14 cellular contexts compared by ENCODE assay signal in the genomic region with DNA sequence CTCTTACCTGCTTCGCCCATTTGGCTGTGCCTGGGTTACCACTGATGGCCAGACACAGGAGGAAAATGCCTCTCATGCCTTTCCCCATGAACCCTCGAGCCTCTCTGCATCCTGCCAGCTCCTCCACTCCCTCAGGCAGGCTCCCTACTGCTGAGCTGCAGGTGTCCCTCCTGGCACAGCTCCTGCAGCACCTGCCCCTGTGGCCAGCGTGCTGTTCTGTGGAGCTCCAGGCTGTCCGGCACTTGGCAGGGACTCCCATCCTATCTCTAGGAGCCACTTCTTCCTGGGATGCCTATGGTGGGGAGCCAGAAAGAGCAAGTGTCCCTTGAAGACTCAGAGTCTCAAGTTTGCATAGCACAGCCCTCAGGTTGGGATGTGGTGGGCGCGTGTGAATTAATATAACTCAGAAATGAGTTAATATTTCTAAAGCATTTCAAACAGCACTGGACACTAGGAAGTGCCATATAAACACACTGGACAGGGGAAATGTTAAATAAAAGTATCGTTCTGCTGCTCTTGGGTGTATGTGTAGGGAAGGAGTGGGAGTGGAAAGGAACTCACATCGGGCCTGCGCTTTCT. TPM values are rescaled to one million over a fixed set of nuclear protein-coding genes. Genes with fewer than 3 reads are reported as not detected.
DNase-seq lines count a peak whose midpoint lies in the region; ATAC-seq, FAIRE-seq and TF ChIP-seq lines count a peak whose summit lies in the region.
"Had no signal": no experiment of that assay in that cellular context is flagged by ENCODE, and none has a peak within 500 bp of the region (broad histone marks: within the 10 kb centered on the region; RNA-seq: fewer than 3 reads in every experiment).

No MANE protein-coding gene starts in this region.

- no peak for FAIRE-seq in small intestine (lab: Jason Lieb, UNC)

- 8 to 17% (median 14%) methylated on average over 8 to 9 of the region's 9 CpGs for WGBS in small intestine, 3 donors

- no peaks in the 10 kb centered on the region for H3K79me2 ChIP-seq in OCI-LY7 (ENCODE audit: insufficient read depth, low read depth, low read length)

- no peaks in the 10 kb centered on the region for H3K9me3 Mint-ChIP-seq in activated CD4-positive, alpha-beta T cell treated with anti-CD3 and anti-CD28 coated beads, Interleukin-2, amount 10 ng/mL, durations not matched to agents 24 days and 14 days
- H3K9me3 Mint-ChIP-seq in effector memory CD8-positive, alpha-beta T cell, result no peaks in the 10 kb centered on the region
- no peaks in the 10 kb centered on the region for H3K9me3 Mint-ChIP-seq in osteocyte (ENCODE audit: unreplicated experiment)

- DNase-seq in activated CD4-positive, alpha-beta T cell treated with anti-CD3 and anti-CD28 coated beads, Interleukin-2, amount 10 ng/mL, durations not matched to agents 24 days and 14 days, result no peak
- DNase-seq in activated CD4-positive, alpha-beta T cell treated with anti-CD3 and anti-CD28 coated beads, Interleukin-2, amount 50 U/mL, for 48 hours, result no peak
- DNase-seq in NCI-H2029 (lab: John Stamatoyannopoulos, UW) (peak; percentile 75), osteocyte (ENCODE audit: extremely low spot score, unreplicated experiment) (no peak), putamen (ENCODE audit: low spot score) (no peak), small intestine (no peak), OCI-LY7 (ENCODE audit: low spot score) (no peak)
- DNase-seq in effector memory CD8-positive, alpha-beta T cell, result no peak
- DNase-seq: activated CD4-positive, CD25-positive, alpha-beta regulatory T cell; activated gamma-delta T cell had no signal

- no peaks in the 10 kb centered on the region for H3K36me3 ChIP-seq in small intestine (ENCODE audit: control insufficient read depth in 2 of 2, insufficient read depth in 2 of 2, low read length in 2 of 2)
- H3K36me3 ChIP-seq in OCI-LY7 (ENCODE audit: insufficient read depth, low read length), result no peaks in the 10 kb centered on the region

- no peaks in the 10 kb centered on the region for H3K9me2 ChIP-seq in OCI-LY7 (ENCODE audit: insufficient read depth, low read length)

- intact Hi-C loops in activated CD4-positive, alpha-beta T cell treated with anti-CD3 and anti-CD28 coated beads, Interleukin-2, amount 10 ng/mL, durations not matched to agents 24 days and 14 days (cut with micrococcal nuclease), result loop anchor here (5.0 to 10.0 kb wide), 5 partner anchors 58 to 488 kb away; a partner anchor contains a TSS
- intact Hi-C loops in OCI-LY7 (cut with micrococcal nuclease; ENCODE audit: unreplicated experiment), result no loop called here

- POLR2A ChIA-PET in OCI-LY7 (lab: Charles Lee), result no interaction called here

- CTCF ChIA-PET in OCI-LY7 (lab: Charles Lee; ENCODE audit: unreplicated experiment), result no interaction called here

- H3K4me3 ChIP-seq in small intestine (ENCODE audit: low read depth in 1 of 2, low read length in 2 of 2), result no peak overlapping the region
- H3K4me3 ChIP-seq in OCI-LY7 (ENCODE audit: low read depth, low read length, poor library complexity, severe bottlenecking), result no peak overlapping the region

- H3K27me3 ChIP-seq in small intestine (ENCODE audit: control insufficient read depth in 2 of 2, insufficient read depth in 2 of 2, low read length in 2 of 2), result peaks cover 3 to 33% of the 10 kb centered on the region in 2 donors

- no peak overlapping the region for H2AFZ ChIP-seq in OCI-LY7 (ENCODE audit: low read length)

- H3K27ac ChIP-seq in small intestine (ENCODE audit: low read depth in 1 of 2, low read length in 1 of 2) (no peak overlapping the region), OCI-LY7 (ENCODE audit: low read depth, low read length, poor library complexity, severe bottlenecking) (no peak overlapping the region)

- no peaks in the 10 kb centered on the region for H3K36me3 Mint-ChIP-seq in activated CD4-positive, alpha-beta T cell treated with anti-CD3 and anti-CD28 coated beads, Interleukin-2, amount 10 ng/mL, durations not matched to agents 24 days and 14 days (ENCODE audit: low read depth)
- H3K36me3 Mint-ChIP-seq in effector memory CD8-positive, alpha-beta T cell (ENCODE audit: insufficient read depth), result peaks cover 2% of the 10 kb centered on the region
- peaks cover 11% of the 10 kb centered on the region for H3K36me3 Mint-ChIP-seq in osteocyte (ENCODE audit: unreplicated experiment)

- H3K27me3 Mint-ChIP-seq in activated CD4-positive, alpha-beta T cell treated with anti-CD3 and anti-CD28 coated beads, Interleukin-2, amount 10 ng/mL, durations not matched to agents 24 days and 14 days, result peaks cover 83% of the 10 kb centered on the region
- peaks cover 81 to 98% of the 10 kb centered on the region in 2 donors for H3K27me3 Mint-ChIP-seq in effector memory CD8-positive, alpha-beta T cell
- peaks cover 53% of the 10 kb centered on the region for H3K27me3 Mint-ChIP-seq in osteocyte (ENCODE audit: unreplicated experiment)

- peak overlapping the region; percentile 22 for H3K27ac Mint-ChIP-seq in activated CD4-positive, alpha-beta T cell treated with anti-CD3 and anti-CD28 coated beads, Interleukin-2, amount 10 ng/mL, durations not matched to agents 24 days and 14 days
- H3K27ac Mint-ChIP-seq in effector memory CD8-positive, alpha-beta T cell, result no peak overlapping the region
- H3K27ac Mint-ChIP-seq in osteocyte (ENCODE audit: unreplicated experiment), result no peak overlapping the region

- TF ChIP-seq CTCF in osteocyte (IDR thresholded peaks at IDR 0.05) (no peak), OCI-LY7 (conservative IDR thresholded peaks at IDR 0.05; ENCODE audit: low read length) (no peak)

- no peak overlapping the region for H3K4me3 Mint-ChIP-seq in activated CD4-positive, alpha-beta T cell treated with anti-CD3 and anti-CD28 coated beads, Interleukin-2, amount 10 ng/mL, durations not matched to agents 24 days and 14 days
- H3K4me3 Mint-ChIP-seq in effector memory CD8-positive, alpha-beta T cell, result peak overlapping the region; percentile 44 to 48
- peak overlapping the region; percentile 56 for H3K4me3 Mint-ChIP-seq in osteocyte (ENCODE audit: unreplicated experiment)

- H4K20me1 ChIP-seq in OCI-LY7 (ENCODE audit: insufficient read depth, low read length), result no peaks in the 10 kb centered on the region

- no peak for ATAC-seq in effector memory CD8-positive, alpha-beta T cell (replicated peaks)
- ATAC-seq: left lobe of liver, Right ventricle myocardium inferior had no signal

- H3K4me1 ChIP-seq in small intestine (ENCODE audit: control insufficient read depth in 2 of 2, insufficient read depth in 1 of 2, low read depth in 1 of 2, low read length in 1 of 2), result no peaks in the 10 kb centered on the region
- H3K4me1 ChIP-seq in OCI-LY7 (ENCODE audit: insufficient read depth, low read length, poor library complexity, severe bottlenecking), result no peaks in the 10 kb centered on the region

- BruUV-seq in OCI-LY7 (replicated peaks; lab: Mats Ljungman, UMichigan), result no TSS peak

- H3K9me3 ChIP-seq in small intestine (ENCODE audit: control insufficient read depth, low read depth) (no peaks in the 10 kb centered on the region), OCI-LY7 (ENCODE audit: low read length) (no peaks in the 10 kb centered on the region)

- H3K4me2 ChIP-seq in OCI-LY7 (ENCODE audit: low read length), result no peak overlapping the region

- H3K4me1 Mint-ChIP-seq in activated CD4-positive, alpha-beta T cell treated with anti-CD3 and anti-CD28 coated beads, Interleukin-2, amount 10 ng/mL, durations not matched to agents 24 days and 14 days, result peaks cover 19% of the 10 kb centered on the region
- peaks cover 8 to 16% of the 10 kb centered on the region in 2 donors for H3K4me1 Mint-ChIP-seq in effector memory CD8-positive, alpha-beta T cell (ENCODE audit: low read depth in 2 of 2)
- peaks cover 39% of the 10 kb centered on the region for H3K4me1 Mint-ChIP-seq in osteocyte (ENCODE audit: unreplicated experiment)

RNA-seq across cellular contexts. Expression of a gene that starts 2.6 kb away (rescaled TPM):
- not detected in 2 replicates for total RNA-seq in activated CD4-positive, alpha-beta T cell treated with anti-CD3 and anti-CD28 coated beads, Interleukin-2, amount 10 ng/mL, durations not matched to agents 24 days and 14 days
- 0.18 and 0.35 TPM in 2 replicates for total RNA-seq in osteocyte
- under 1 TPM in 1 of 3 donors, not detected in 2; 0.07 TPM for polyA plus RNA-seq in small intestine
- total RNA-seq in OCI-LY7 (2014; rRNA removed; shearing (Covaris generic)), result not detected in 2 replicates
- total RNA-seq in OCI-LY7 (2022), result not detected in 2 replicates
- total RNA-seq: A673, left lobe of liver, posterior vena cava, Right ventricle myocardium inferior had no signal

RNA-seq across cellular contexts. Expression of a gene that starts 29.6 kb away (rescaled TPM):
- 0.09 and 0.21 TPM in 2 replicates for total RNA-seq in activated CD4-positive, alpha-beta T cell treated with anti-CD3 and anti-CD28 coated beads, Interleukin-2, amount 10 ng/mL, durations not matched to agents 24 days and 14 days
- total RNA-seq in osteocyte (27.4 and 28.2 TPM in 2 replicates), OCI-LY7 (2022) (not detected in 2 replicates)
- polyA plus RNA-seq in small intestine, result 1 to 10 TPM in 1 of 3 donors, under 1 TPM in 2; 0.22 to 6.5 (median 0.81) TPM
- total RNA-seq in OCI-LY7 (2014; rRNA removed; shearing (Covaris generic)), result not detected in 2 replicates

Comparison
In these comparisons a context has a peak if more than half of its experiments do, and no peak if none do; other contexts are left out.
1. RNA of a gene that starts 29.6 kb away (total RNA-seq): 27.4 to 28.2 TPM in osteocyte; 0.09 to 0.21 TPM in activated CD4-positive, alpha-beta T cell treated with anti-CD3 and anti-CD28 coated beads, Interleukin-2, amount 10 ng/mL, durations not matched to agents 24 days and 14 days and not detected in OCI-LY7; every median in the first group is over 10 times any median in the second.